In genomic region chr10:21202766-21203457, GRCh38 we compare ENCODE assay signal across 20 cellular contexts.
"Had no signal": no experiment of that assay in that cellular context is flagged by ENCODE, and none has a peak within 500 bp of the region (broad histone marks: within the 10 kb centered on the region; RNA-seq: fewer than 3 reads in every experiment).

No MANE protein-coding gene starts in this region.

- DNase-seq: effector memory CD8-positive, alpha-beta T cell; esophagus squamous epithelium; heart left ventricle; hypothalamus; left ventricle myocardium inferior; mesendoderm; naive B cell; nephron progenitor cell; right lobe of liver; stimulated activated CD4-positive, alpha-beta T cell treated with anti-CD3 and anti-CD28 coated beads, Interleukin-2, amount 100 ng/mL, for 24 hours; stimulated activated CD4-positive, alpha-beta T cell treated with anti-CD3 and anti-CD28 coated beads, Interleukin-4, amount 100 ng/mL, for 4 hours; stimulated activated naive B cell treated with anti-CD40 and anti-IgM and Interleukin-4, amounts not matched to agents 10 μg/mL and 1 μg/mL and 100 μg/mL, for 72 hours; stimulated activated naive CD8-positive, alpha-beta T cell treated with anti-CD3 and anti-CD28 coated beads, Interleukin-15, amount 100 ng/mL, for 72 hours; testis; upper lobe of right lung had no signal

- H2AFZ ChIP-seq: parathyroid adenoma had no signal

- H3K4me3 ChIP-seq: esophagus squamous epithelium, heart left ventricle, left ventricle myocardium inferior, lung, prostate gland, right lobe of liver, testis, tibial nerve, upper lobe of right lung, vagina had no signal

- H3K36me3 ChIP-seq: esophagus squamous epithelium, heart left ventricle, left ventricle myocardium inferior, prostate gland, right lobe of liver, tibial nerve, upper lobe of right lung, vagina had no signal

- H3K4me1 ChIP-seq: esophagus squamous epithelium, prostate gland, right lobe of liver, testis, tibial nerve, upper lobe of right lung, vagina had no signal

- H3K27me3 ChIP-seq: heart left ventricle, right lobe of liver, testis, tibial nerve, upper lobe of right lung, vagina had no signal

- H3K27ac ChIP-seq: esophagus squamous epithelium, heart left ventricle, left ventricle myocardium inferior, parathyroid adenoma, prostate gland, right lobe of liver, testis, tibial nerve, upper lobe of right lung, vagina had no signal

- H3K9ac ChIP-seq: parathyroid adenoma had no signal

- H3K9me3 ChIP-seq: prostate gland, right lobe of liver, testis had no signal
